Comparison of ENCODE assay signal across 14 cellular contexts in genomic region chr20:49306903-49307336, GRCh38. TPM values are rescaled to one million over a fixed set of nuclear protein-coding genes. Genes with fewer than 3 reads are reported as not detected.
A peak's percentile ranks its signal among the peaks of the same experiment; 100 is the strongest.
DNase-seq lines count a peak whose midpoint lies in the region; ATAC-seq, FAIRE-seq and TF ChIP-seq lines count a peak whose summit lies in the region.
"Had no signal": no experiment of that assay in that cellular context is flagged by ENCODE, and none has a peak within 500 bp of the region (broad histone marks: within the 10 kb centered on the region; RNA-seq: fewer than 3 reads in every experiment).

No MANE protein-coding gene starts in this region.

- no peak for ATAC-seq in HG03196 (IDR thresholded peaks at IDR 0.05; ENCODE audit: unreplicated experiment)
- ATAC-seq in HG02642 (IDR thresholded peaks at IDR 0.05; ENCODE audit: poor library complexity, unreplicated experiment), result no peak
- ATAC-seq: left lobe of liver had no signal

- DNase-seq in NCI-H1417 (lab: John Stamatoyannopoulos, UW) (peak; percentile 77 to 96 (median 80)), NCI-H510A treated with DMSO at 0.1 percent for 48 hours (lab: John Stamatoyannopoulos, UW) (peak; percentile 90), H1 (ENCODE audit: low read depth in 1 of 2, low spot score in 2 of 2) (no peak), RCC 7860 (ENCODE audit: low spot score) (no peak)
- DNase-seq in activated CD4-positive, CD25-positive, alpha-beta regulatory T cell treated with anti-CD3 and anti-CD28 coated beads, Interleukin-2, amount 50 U/mL, for 72 hours, result no peak
- DNase-seq: activated gamma-delta T cell treated with Interleukin-2 at 50 U/mL for 16 hours; stimulated activated CD4-positive, alpha-beta T cell treated with anti-CD3 and anti-CD28 coated beads, Interleukin-12 subunit alpha, Interleukin-12 subunit beta, amount 100 ng/mL, for 4 hours had no signal

- no peak overlapping the region for H2AK5ac ChIP-seq in H1 (ENCODE audit: low read depth, low read length)

- H3K23ac ChIP-seq in H1 (ENCODE audit: insufficient read length), result no peak overlapping the region

- no peak for TF ChIP-seq POLR2A in H1 (IDR thresholded peaks at IDR 0.05; ENCODE audit: control extremely low read depth in 1 of 2, low read depth in 2 of 2, low read length in 2 of 2)

- TF ChIP-seq RAD21 in H1 (IDR thresholded peaks at IDR 0.05 in 1 of 2, conservative IDR thresholded peaks at IDR 0.05 in 1 of 2; ENCODE audit: low read depth in 2 of 2, low read length in 2 of 2), result no peak

- no peak overlapping the region for H2BK15ac ChIP-seq in H1 (ENCODE audit: low read length)

- H2BK20ac ChIP-seq in H1 (ENCODE audit: low read length), result no peak overlapping the region

- POLR2A ChIA-PET in H1 (lab: Charles Lee; ENCODE audit: partially characterized antibody), result interaction anchor here (0.6 to 41.0 kb wide), 3 partner anchors 23 to 1369 kb away, joined by 3 to 1132 read pairs (median 3); partner anchors contain the start of gene ZNFX1

- no peak overlapping the region for H4K91ac ChIP-seq in H1 (replicated peaks; ENCODE audit: insufficient read length, low read length)

- H3K18ac ChIP-seq in H1 (ENCODE audit: extremely low read depth, low read length), result no peak overlapping the region

- CTCF ChIA-PET in H1 (lab: Charles Lee; ENCODE audit: partially characterized antibody), result interaction anchor here (0.6 to 2.3 kb wide), 6 partner anchors 13 to 862 kb away, joined by 3 to 12 read pairs (median 3); no protein-coding TSS in a partner anchor

- H2AFZ ChIP-seq in H1 (ENCODE audit: low read length), result peak overlapping the region; percentile 2; the same call in 1 of the 2 replicates

- FAIRE-seq in H1 (lab: Jason Lieb, UNC) (no peak), RCC 7860 (lab: Jason Lieb, UNC) (no peak)
- FAIRE-seq: G401.6 had no signal

- no peak for TF ChIP-seq CTCF in C4-2B (conservative IDR thresholded peaks at IDR 0.05)
- TF ChIP-seq CTCF in H1 (IDR thresholded peaks at IDR 0.05; ENCODE audit: control extremely low read depth in 1 of 3, insufficient read depth in 1 of 3, low read depth in 1 of 3, low read length in 3 of 3), result no peak

- H3K9ac ChIP-seq in H1 (replicated peaks in 1 of 4; ENCODE audit: extremely low read depth in 1 of 4, low read depth in 3 of 4, low read length in 3 of 4), result no peak overlapping the region

- H4K8ac ChIP-seq in H1 (ENCODE audit: extremely low read depth, insufficient read depth, low read length), result no peak overlapping the region

- H3K36me3 ChIP-seq in H1 (ENCODE audit: control insufficient read depth in 2 of 4, insufficient read depth in 4 of 4, low read length in 3 of 4), result no peaks in the 10 kb centered on the region
- H3K36me3 ChIP-seq: ascending aorta had no signal

- H3K27ac ChIP-seq in C4-2B, result peak overlapping the region; percentile 46
- no peak overlapping the region for H3K27ac ChIP-seq in H1 (ENCODE audit: low read depth, low read length)
- H3K27ac ChIP-seq: ascending aorta, SK-N-MC had no signal

- no peaks in the 10 kb centered on the region for H4K20me1 ChIP-seq in H1 (replicated peaks in 1 of 2; ENCODE audit: control insufficient read depth in 1 of 2, insufficient read depth in 2 of 2, low read length in 2 of 2)

- no peaks in the 10 kb centered on the region for H3K79me2 ChIP-seq in H1 (ENCODE audit: control insufficient read depth in 1 of 2, insufficient read depth in 2 of 2, low read length in 2 of 2)

- H4K5ac ChIP-seq in H1 (ENCODE audit: insufficient read length, low read depth, low read length), result no peak overlapping the region

- H3K4me3 ChIP-seq in H1 (ENCODE audit: extremely low read depth in 1 of 4, insufficient read depth in 2 of 4, low read depth in 3 of 4, low read length in 4 of 4), result no peak overlapping the region
- H3K4me3 ChIP-seq: ascending aorta, SK-N-MC had no signal

- no peaks in the 10 kb centered on the region for H3K79me1 ChIP-seq in H1 (ENCODE audit: low read depth, low read length)

- peaks cover 5 to 9% (median 7%) of the 10 kb centered on the region in 4 experiments; a peak in 5 of 7 replicates for H3K4me1 ChIP-seq in H1 (replicated peaks in 1 of 4; ENCODE audit: control insufficient read depth in 3 of 4, insufficient read depth in 4 of 4, low read length in 3 of 4)

- no peak overlapping the region for H3K56ac ChIP-seq in H1 (replicated peaks; ENCODE audit: insufficient read length, low read depth, low read length)

- H3K23me2 ChIP-seq in H1 (ENCODE audit: low read depth, low read length), result no peaks in the 10 kb centered on the region

- no peak overlapping the region for H2BK5ac ChIP-seq in H1 (ENCODE audit: low read depth, low read length)

- no peak overlapping the region for H2BK120ac ChIP-seq in H1 (replicated peaks; ENCODE audit: low read depth, low read length)

- no peaks in the 10 kb centered on the region; a peak in 1 of 7 replicates for H3K27me3 ChIP-seq in H1 (replicated peaks in 1 of 4; ENCODE audit: control insufficient read depth in 3 of 4, extremely low read depth in 1 of 4, insufficient read depth in 3 of 4, low read length in 3 of 4)
- H3K27me3 ChIP-seq: ascending aorta had no signal

- H2BK12ac ChIP-seq in H1 (ENCODE audit: low read depth, low read length), result no peak overlapping the region

- H3K4me2 ChIP-seq in H1 (ENCODE audit: insufficient read depth in 1 of 2, low read depth in 2 of 2, low read length in 2 of 2), result peak overlapping the region; percentile 13 to 25

- WGBS in H1 (ENCODE audit: extremely low coverage in 1 of 2, insufficient coverage in 1 of 2, insufficient read length in 1 of 2, insufficient replicate concordance in 2 of 2, low coverage in 1 of 2, low lambda C conversion rate in 2 of 2, missing lambda C conversion rate in 1 of 2), 2 experiments, result 83% methylated on average over 6 of the region's 6 CpGs; no CpG with 5 or more reads in 1 of the 2 experiments

- no peak overlapping the region for H3K4ac ChIP-seq in H1 (replicated peaks; ENCODE audit: insufficient read length, low read depth, low read length)

- no peak for TF ChIP-seq EP300 in H1 (IDR thresholded peaks at IDR 0.05; ENCODE audit: borderline replicate concordance in 1 of 2, low read depth in 2 of 2, low read length in 2 of 2)

- no peak overlapping the region for H3K14ac ChIP-seq in H1 (ENCODE audit: insufficient read length)

- H3K9me3 ChIP-seq in H1 (ENCODE audit: insufficient read depth in 2 of 2, low read depth in 1 of 2, low read length in 1 of 2), result no peaks in the 10 kb centered on the region
- H3K9me3 ChIP-seq: ascending aorta had no signal

TF ChIP-seq in H1, 55 proteins besides CTCF, POLR2A, EP300 and RAD21:
- TF ChIP-seq RXRA (IDR thresholded peaks at IDR 0.05; ENCODE audit: insufficient read depth, low read depth, low read length) (no peak), CREB1 (IDR thresholded peaks at IDR 0.05) (no peak), TCF12 (IDR thresholded peaks at IDR 0.05; ENCODE audit: low read depth, low read length) (0 out of 2 replicates have a peak, but pooled peaks have one; percentile 38), KDM4A (IDR thresholded peaks at IDR 0.05; ENCODE audit: low read depth, low read length, severe bottlenecking) (no peak), CTBP2 (IDR thresholded peaks at IDR 0.05; ENCODE audit: borderline replicate concordance, insufficient read depth, insufficient read length, low read length) (no peak), BACH1 (IDR thresholded peaks at IDR 0.05; ENCODE audit: low read length) (no peak), SRF (IDR thresholded peaks at IDR 0.05; ENCODE audit: low read depth, low read length) (no peak)

RNA-seq across cellular contexts. Expression of gene ZNFX1, which starts 29.1 kb away (rescaled TPM):
- total RNA-seq in H1 (2021; fragmentation: NEBNext Ultra II Directional; extraction: Animal tissue kit (Norgen Biotek cat#: 25700)), result 11.3 and 13.0 TPM in 2 replicates
- polyA plus RNA-seq in H1 (2011; rRNA removed), result 3.1 and 3.4 TPM in 2 replicates
- polyA plus RNA-seq in H1 (2011; cell fraction: cytosol; rRNA removed), result 3.0 TPM
- polyA plus RNA-seq in H1 (2011; cell fraction: nucleus; rRNA removed), result 4.0 TPM
- polyA plus RNA-seq in H1 (2012, experiment 1 of 2), result 6.4 to 8.0 TPM (median 7.3 TPM) in 4 replicates
- polyA plus RNA-seq in H1 (2012, experiment 2 of 2), result 1.5 TPM
- 5.6 TPM for polyA plus RNA-seq in H1 (2013, experiment 1 of 2)
- 5.2 TPM for polyA plus RNA-seq in H1 (2013, experiment 2 of 2)
- 9.0 and 12.8 TPM in 2 replicates for polyA minus RNA-seq in H1 (2011; rRNA and poly(A)+ RNA removed)
- 5.4 TPM for polyA minus RNA-seq in H1 (2011; cell fraction: cytosol; rRNA and poly(A)+ RNA removed)
- 7.1 TPM for polyA minus RNA-seq in H1 (2011; cell fraction: nucleus; rRNA and poly(A)+ RNA removed)

Comparison
In these comparisons a context has a peak if more than half of its experiments do, and no peak if none do; other contexts are left out.
1. DNase-seq: peak in NCI-H1417 (3 of 3) and NCI-H510A treated with DMSO at 0.1 percent for 48 hours (single experiment); none in H1 (0 of 2), RCC 7860 (single experiment) and activated CD4-positive, CD25-positive, alpha-beta regulatory T cell treated with anti-CD3 and anti-CD28 coated beads, Interleukin-2, amount 50 U/mL, for 72 hours (single experiment).